1 cellular context compared by ENCODE assay signal in the genomic region with DNA sequence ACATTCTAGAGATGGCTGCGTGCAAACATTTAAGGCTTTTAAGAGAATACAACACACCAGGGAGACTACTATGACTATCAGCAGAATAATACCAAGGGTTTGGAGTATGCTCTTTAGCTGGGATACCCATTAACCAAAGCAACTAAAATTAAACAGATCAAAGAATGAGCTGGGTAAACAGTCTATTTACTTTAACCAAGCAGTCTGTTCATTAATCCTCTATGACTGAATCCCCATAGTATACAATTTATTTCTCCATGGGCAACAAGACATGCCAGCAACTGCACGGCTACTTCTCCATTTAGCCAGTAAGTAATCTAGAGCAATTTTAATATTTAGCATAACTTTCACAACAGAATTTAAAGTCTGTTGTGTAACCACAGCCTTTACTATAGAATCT.
TF ChIP-seq lines count a peak whose summit lies in the region.

No MANE protein-coding gene starts in this region.

TF ChIP-seq in HepG2, 621 proteins besides CTCF, POLR2A, EP300 and RAD21 (continued from another document and continues in another):
- no peak for TF ChIP-seq ELF4 (CRISPR knock-in tag; IDR thresholded peaks at IDR 0.05; ENCODE audit: borderline replicate concordance)
- no peak for TF ChIP-seq SP1 (IDR thresholded peaks at IDR 0.05)
- no peak for TF ChIP-seq SP1 (CRISPR knock-in tag; IDR thresholded peaks at IDR 0.05)
- TF ChIP-seq, protein P1, sequence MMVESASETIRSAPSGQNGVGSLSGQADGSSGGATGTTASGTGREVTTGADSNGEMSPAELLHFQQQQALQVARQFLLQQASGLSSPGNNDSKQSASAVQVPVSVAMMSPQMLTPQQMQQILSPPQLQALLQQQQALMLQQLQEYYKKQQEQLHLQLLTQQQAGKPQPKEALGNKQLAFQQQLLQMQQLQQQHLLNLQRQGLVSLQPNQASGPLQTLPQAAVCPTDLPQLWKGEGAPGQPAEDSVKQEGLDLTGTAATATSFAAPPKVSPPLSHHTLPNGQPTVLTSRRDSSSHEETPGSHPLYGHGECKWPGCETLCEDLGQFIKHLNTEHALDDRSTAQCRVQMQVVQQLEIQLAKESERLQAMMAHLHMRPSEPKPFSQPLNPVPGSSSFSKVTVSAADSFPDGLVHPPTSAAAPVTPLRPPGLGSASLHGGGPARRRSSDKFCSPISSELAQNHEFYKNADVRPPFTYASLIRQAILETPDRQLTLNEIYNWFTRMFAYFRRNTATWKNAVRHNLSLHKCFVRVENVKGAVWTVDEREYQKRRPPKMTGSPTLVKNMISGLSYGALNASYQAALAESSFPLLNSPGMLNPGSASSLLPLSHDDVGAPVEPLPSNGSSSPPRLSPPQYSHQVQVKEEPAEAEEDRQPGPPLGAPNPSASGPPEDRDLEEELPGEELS (CRISPR knock-in tag; IDR thresholded peaks at IDR 0.05) = 0 out of 2 replicates have a peak, but pooled peaks have one; percentile 25
- TF ChIP-seq, protein P2, sequence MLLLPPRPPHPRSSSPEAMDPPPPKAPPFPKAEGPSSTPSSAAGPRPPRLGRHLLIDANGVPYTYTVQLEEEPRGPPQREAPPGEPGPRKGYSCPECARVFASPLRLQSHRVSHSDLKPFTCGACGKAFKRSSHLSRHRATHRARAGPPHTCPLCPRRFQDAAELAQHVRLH (CRISPR knock-in tag; IDR thresholded peaks at IDR 0.05; ENCODE audit: borderline replicate concordance, low read depth) = no peak
- TF ChIP-seq KDM4B (CRISPR knock-in tag; IDR thresholded peaks at IDR 0.05) = no peak
- TF ChIP-seq AKAP8 (CRISPR knock-in tag; IDR thresholded peaks at IDR 0.05) = no peak
- TF ChIP-seq, protein P3, sequence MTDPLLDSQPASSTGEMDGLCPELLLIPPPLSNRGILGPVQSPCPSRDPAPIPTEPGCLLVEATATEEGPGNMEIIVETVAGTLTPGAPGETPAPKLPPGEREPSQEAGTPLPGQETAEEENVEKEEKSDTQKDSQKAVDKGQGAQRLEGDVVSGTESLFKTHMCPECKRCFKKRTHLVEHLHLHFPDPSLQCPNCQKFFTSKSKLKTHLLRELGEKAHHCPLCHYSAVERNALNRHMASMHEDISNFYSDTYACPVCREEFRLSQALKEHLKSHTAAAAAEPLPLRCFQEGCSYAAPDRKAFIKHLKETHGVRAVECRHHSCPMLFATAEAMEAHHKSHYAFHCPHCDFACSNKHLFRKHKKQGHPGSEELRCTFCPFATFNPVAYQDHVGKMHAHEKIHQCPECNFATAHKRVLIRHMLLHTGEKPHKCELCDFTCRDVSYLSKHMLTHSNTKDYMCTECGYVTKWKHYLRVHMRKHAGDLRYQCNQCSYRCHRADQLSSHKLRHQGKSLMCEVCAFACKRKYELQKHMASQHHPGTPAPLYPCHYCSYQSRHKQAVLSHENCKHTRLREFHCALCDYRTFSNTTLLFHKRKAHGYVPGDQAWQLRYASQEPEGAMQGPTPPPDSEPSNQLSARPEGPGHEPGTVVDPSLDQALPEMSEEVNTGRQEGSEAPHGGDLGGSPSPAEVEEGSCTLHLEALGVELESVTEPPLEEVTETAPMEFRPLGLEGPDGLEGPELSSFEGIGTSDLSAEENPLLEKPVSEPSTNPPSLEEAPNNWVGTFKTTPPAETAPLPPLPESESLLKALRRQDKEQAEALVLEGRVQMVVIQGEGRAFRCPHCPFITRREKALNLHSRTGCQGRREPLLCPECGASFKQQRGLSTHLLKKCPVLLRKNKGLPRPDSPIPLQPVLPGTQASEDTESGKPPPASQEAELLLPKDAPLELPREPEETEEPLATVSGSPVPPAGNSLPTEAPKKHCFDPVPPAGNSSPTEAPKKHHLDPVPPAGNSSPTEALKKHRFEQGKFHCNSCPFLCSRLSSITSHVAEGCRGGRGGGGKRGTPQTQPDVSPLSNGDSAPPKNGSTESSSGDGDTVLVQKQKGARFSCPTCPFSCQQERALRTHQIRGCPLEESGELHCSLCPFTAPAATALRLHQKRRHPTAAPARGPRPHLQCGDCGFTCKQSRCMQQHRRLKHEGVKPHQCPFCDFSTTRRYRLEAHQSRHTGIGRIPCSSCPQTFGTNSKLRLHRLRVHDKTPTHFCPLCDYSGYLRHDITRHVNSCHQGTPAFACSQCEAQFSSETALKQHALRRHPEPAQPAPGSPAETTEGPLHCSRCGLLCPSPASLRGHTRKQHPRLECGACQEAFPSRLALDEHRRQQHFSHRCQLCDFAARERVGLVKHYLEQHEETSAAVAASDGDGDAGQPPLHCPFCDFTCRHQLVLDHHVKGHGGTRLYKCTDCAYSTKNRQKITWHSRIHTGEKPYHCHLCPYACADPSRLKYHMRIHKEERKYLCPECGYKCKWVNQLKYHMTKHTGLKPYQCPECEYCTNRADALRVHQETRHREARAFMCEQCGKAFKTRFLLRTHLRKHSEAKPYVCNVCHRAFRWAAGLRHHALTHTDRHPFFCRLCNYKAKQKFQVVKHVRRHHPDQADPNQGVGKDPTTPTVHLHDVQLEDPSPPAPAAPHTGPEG (CRISPR knock-in tag; IDR thresholded peaks at IDR 0.05) = no peak
- no peak for TF ChIP-seq SOX13 (IDR thresholded peaks at IDR 0.05)
- TF ChIP-seq SOX13 (CRISPR knock-in tag; conservative IDR thresholded peaks at IDR 0.05 in 1 of 2, IDR thresholded peaks at IDR 0.05 in 1 of 2) = peak in 1 of 2 experiments; percentile 60; a peak in 2 of 4 replicates
- no peak for TF ChIP-seq ZBTB21 (CRISPR knock-in tag; IDR thresholded peaks at IDR 0.05)
- TF ChIP-seq, protein P4, sequence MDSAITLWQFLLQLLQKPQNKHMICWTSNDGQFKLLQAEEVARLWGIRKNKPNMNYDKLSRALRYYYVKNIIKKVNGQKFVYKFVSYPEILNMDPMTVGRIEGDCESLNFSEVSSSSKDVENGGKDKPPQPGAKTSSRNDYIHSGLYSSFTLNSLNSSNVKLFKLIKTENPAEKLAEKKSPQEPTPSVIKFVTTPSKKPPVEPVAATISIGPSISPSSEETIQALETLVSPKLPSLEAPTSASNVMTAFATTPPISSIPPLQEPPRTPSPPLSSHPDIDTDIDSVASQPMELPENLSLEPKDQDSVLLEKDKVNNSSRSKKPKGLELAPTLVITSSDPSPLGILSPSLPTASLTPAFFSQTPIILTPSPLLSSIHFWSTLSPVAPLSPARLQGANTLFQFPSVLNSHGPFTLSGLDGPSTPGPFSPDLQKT (CRISPR knock-in tag; IDR thresholded peaks at IDR 0.05; ENCODE audit: borderline replicate concordance) = no peak
- TF ChIP-seq SMARCE1 (IDR thresholded peaks at IDR 0.05; ENCODE audit: borderline replicate concordance) = no peak
- TF ChIP-seq, protein P5, sequence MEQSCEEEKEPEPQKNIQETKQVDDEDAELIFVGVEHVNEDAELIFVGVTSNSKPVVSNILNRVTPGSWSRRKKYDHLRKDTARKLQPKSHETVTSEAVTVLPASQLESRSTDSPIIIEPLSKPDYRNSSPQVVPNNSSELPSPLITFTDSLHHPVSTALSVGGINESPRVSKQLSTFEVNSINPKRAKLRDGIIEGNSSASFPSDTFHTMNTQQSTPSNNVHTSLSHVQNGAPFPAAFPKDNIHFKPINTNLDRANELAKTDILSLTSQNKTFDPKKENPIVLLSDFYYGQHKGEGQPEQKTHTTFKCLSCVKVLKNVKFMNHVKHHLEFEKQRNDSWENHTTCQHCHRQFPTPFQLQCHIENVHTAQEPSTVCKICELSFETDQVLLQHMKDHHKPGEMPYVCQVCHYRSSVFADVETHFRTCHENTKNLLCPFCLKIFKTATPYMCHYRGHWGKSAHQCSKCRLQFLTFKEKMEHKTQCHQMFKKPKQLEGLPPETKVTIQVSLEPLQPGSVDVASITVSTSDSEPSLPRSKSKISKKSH (CRISPR knock-in tag; IDR thresholded peaks at IDR 0.05; ENCODE audit: borderline replicate concordance) = no peak
- TF ChIP-seq SMYD3 (CRISPR knock-in tag; IDR thresholded peaks at IDR 0.05) = no peak
- TF ChIP-seq ZSCAN9 (CRISPR knock-in tag; IDR thresholded peaks at IDR 0.05; ENCODE audit: borderline replicate concordance) = no peak
- TF ChIP-seq, protein P6, sequence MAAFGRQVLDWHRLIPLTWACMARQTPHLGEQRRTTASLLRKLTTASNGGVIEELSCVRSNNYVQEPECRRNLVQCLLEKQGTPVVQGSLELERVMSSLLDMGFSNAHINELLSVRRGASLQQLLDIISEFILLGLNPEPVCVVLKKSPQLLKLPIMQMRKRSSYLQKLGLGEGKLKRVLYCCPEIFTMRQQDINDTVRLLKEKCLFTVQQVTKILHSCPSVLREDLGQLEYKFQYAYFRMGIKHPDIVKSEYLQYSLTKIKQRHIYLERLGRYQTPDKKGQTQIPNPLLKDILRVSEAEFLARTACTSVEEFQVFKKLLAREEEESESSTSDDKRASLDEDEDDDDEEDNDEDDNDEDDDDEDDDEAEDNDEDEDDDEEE (CRISPR knock-in tag; IDR thresholded peaks at IDR 0.05) = no peak
- TF ChIP-seq, protein P7, sequence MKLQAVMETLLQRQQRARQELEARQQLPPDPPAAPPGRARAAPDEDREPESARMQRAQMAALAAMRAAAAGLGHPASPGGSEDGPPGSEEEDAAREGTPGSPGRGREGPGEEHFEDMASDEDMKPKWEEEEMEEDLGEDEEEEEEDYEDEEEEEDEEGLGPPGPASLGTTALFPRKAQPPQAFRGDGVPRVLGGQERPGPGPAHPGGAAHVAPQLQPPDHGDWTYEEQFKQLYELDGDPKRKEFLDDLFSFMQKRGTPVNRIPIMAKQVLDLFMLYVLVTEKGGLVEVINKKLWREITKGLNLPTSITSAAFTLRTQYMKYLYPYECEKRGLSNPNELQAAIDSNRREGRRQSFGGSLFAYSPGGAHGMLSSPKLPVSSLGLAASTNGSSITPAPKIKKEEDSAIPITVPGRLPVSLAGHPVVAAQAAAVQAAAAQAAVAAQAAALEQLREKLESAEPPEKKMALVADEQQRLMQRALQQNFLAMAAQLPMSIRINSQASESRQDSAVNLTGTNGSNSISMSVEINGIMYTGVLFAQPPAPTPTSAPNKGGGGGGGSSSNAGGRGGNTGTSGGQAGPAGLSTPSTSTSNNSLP (IDR thresholded peaks at IDR 0.05; ENCODE audit: low read depth, low read length) = peak; percentile 60; the same call in 1 of the 2 replicates
- TF ChIP-seq NCOA5 (CRISPR knock-in tag; IDR thresholded peaks at IDR 0.05) = no peak
- TF ChIP-seq CBX5 (CRISPR knock-in tag; IDR thresholded peaks at IDR 0.05; ENCODE audit: borderline replicate concordance) = no peak
- TF ChIP-seq RBM22 (optimal IDR thresholded peaks at IDR 0.05; ENCODE audit: low read length) = no peak
- no peak for TF ChIP-seq ZNF747 (CRISPR knock-in tag; IDR thresholded peaks at IDR 0.05; ENCODE audit: borderline replicate concordance)
- TF ChIP-seq, protein P8, sequence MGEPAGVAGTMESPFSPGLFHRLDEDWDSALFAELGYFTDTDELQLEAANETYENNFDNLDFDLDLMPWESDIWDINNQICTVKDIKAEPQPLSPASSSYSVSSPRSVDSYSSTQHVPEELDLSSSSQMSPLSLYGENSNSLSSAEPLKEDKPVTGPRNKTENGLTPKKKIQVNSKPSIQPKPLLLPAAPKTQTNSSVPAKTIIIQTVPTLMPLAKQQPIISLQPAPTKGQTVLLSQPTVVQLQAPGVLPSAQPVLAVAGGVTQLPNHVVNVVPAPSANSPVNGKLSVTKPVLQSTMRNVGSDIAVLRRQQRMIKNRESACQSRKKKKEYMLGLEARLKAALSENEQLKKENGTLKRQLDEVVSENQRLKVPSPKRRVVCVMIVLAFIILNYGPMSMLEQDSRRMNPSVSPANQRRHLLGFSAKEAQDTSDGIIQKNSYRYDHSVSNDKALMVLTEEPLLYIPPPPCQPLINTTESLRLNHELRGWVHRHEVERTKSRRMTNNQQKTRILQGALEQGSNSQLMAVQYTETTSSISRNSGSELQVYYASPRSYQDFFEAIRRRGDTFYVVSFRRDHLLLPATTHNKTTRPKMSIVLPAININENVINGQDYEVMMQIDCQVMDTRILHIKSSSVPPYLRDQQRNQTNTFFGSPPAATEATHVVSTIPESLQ (CRISPR knock-in tag; conservative IDR thresholded peaks at IDR 0.05) = no peak
- TF ChIP-seq, protein P9, sequence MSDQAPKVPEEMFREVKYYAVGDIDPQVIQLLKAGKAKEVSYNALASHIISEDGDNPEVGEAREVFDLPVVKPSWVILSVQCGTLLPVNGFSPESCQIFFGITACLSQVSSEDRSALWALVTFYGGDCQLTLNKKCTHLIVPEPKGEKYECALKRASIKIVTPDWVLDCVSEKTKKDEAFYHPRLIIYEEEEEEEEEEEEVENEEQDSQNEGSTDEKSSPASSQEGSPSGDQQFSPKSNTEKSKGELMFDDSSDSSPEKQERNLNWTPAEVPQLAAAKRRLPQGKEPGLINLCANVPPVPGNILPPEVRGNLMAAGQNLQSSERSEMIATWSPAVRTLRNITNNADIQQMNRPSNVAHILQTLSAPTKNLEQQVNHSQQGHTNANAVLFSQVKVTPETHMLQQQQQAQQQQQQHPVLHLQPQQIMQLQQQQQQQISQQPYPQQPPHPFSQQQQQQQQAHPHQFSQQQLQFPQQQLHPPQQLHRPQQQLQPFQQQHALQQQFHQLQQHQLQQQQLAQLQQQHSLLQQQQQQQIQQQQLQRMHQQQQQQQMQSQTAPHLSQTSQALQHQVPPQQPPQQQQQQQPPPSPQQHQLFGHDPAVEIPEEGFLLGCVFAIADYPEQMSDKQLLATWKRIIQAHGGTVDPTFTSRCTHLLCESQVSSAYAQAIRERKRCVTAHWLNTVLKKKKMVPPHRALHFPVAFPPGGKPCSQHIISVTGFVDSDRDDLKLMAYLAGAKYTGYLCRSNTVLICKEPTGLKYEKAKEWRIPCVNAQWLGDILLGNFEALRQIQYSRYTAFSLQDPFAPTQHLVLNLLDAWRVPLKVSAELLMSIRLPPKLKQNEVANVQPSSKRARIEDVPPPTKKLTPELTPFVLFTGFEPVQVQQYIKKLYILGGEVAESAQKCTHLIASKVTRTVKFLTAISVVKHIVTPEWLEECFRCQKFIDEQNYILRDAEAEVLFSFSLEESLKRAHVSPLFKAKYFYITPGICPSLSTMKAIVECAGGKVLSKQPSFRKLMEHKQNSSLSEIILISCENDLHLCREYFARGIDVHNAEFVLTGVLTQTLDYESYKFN (CRISPR knock-in tag; conservative IDR thresholded peaks at IDR 0.05) = peak; percentile 60
- no peak for TF ChIP-seq MAF1 (CRISPR knock-in tag; IDR thresholded peaks at IDR 0.05; ENCODE audit: borderline replicate concordance)
- TF ChIP-seq TARDBP (CRISPR knock-in tag; IDR thresholded peaks at IDR 0.05) = no peak
- TF ChIP-seq ARHGAP35 (CRISPR knock-in tag; IDR thresholded peaks at IDR 0.05; ENCODE audit: borderline replicate concordance) = no peak
- TF ChIP-seq KLF13 (CRISPR knock-in tag; IDR thresholded peaks at IDR 0.05) = no peak
- TF ChIP-seq ARNT2 (CRISPR knock-in tag; IDR thresholded peaks at IDR 0.05; ENCODE audit: low read depth) = no peak
- no peak for TF ChIP-seq SRY (CRISPR knock-in tag; IDR thresholded peaks at IDR 0.05)
- no peak for TF ChIP-seq SNAPC2 (CRISPR knock-in tag; IDR thresholded peaks at IDR 0.05)
- TF ChIP-seq, protein P10, sequence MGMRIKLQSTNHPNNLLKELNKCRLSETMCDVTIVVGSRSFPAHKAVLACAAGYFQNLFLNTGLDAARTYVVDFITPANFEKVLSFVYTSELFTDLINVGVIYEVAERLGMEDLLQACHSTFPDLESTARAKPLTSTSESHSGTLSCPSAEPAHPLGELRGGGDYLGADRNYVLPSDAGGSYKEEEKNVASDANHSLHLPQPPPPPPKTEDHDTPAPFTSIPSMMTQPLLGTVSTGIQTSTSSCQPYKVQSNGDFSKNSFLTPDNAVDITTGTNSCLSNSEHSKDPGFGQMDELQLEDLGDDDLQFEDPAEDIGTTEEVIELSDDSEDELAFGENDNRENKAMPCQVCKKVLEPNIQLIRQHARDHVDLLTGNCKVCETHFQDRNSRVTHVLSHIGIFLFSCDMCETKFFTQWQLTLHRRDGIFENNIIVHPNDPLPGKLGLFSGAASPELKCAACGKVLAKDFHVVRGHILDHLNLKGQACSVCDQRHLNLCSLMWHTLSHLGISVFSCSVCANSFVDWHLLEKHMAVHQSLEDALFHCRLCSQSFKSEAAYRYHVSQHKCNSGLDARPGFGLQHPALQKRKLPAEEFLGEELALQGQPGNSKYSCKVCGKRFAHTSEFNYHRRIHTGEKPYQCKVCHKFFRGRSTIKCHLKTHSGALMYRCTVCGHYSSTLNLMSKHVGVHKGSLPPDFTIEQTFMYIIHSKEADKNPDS (CRISPR knock-in tag; IDR thresholded peaks at IDR 0.05) = no peak
- no peak for TF ChIP-seq KDM5B (CRISPR knock-in tag; IDR thresholded peaks at IDR 0.05; ENCODE audit: borderline replicate concordance)
- TF ChIP-seq ZC3H4 (CRISPR knock-in tag; IDR thresholded peaks at IDR 0.05; ENCODE audit: borderline replicate concordance) = no peak
